ENCODE assay signal across 18 cellular contexts in the genomic region with DNA sequence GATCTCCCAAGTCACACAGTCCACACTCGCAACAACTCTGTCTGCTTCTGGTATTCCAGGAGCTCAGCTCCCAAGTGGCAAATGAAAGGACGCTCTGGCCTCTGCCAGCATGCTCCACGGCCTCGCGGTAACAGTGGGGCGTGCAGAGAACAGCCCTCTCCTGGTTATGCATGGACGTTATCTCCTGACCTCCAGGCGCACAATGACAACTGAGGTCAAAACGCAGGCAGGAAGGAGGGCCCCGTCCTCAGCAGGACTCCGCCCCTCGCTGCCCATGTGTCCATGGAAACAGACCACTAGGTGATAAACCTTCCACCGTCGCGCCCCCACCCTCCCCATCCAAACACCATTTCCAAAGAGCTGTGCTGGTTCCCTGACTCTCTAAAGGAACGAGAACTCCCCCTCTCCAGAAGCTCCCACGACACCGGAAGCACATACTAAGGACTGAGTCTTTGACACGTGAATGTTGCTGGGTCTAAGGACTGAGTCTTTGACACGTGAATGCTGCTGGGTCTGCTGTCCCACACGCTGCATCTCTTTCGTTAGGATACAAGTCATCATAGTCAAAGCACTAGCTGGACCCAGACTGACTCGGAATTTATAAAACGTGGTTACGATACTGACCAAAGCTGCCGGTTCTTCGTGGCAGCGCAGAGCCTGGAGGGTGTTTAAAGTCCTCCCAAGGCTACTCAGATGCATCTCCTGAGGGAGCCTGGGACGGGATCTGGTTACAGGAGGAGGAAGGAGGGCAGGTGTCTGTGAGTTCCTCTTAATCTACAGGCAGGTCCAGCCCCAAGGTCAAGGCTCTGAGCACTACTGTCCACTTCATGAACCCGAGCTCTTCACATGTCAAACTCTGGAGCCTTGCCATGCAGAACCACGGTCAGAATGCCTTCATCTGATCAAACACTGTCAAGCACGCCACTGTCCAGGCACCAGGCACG. TPM values are rescaled to one million over a fixed set of nuclear protein-coding genes. Genes with fewer than 3 reads are reported as not detected.
DNase-seq lines count a peak whose midpoint lies in the region; ATAC-seq and TF ChIP-seq lines count a peak whose summit lies in the region.
"Had no signal": no experiment of that assay in that cellular context is flagged by ENCODE, and none has a peak within 500 bp of the region (broad histone marks: within the 10 kb centered on the region; RNA-seq: fewer than 3 reads in every experiment).

No MANE protein-coding gene starts in this region.

- H3K4me3 Mint-ChIP-seq in immature natural killer cell: peak overlapping the region; percentile 24 to 63 (median 57)
- H3K4me3 Mint-ChIP-seq: CD4-positive, alpha-beta memory T cell; T-helper 17 cell had no signal

- peaks cover 17 to 38% (median 31%) of the 10 kb centered on the region in 3 donors for H3K27me3 Mint-ChIP-seq in immature natural killer cell (ENCODE audit: low read depth in 3 of 3)
- H3K27me3 Mint-ChIP-seq: CD4-positive, alpha-beta memory T cell; T-helper 17 cell had no signal

- peaks cover 18 to 53% (median 38%) of the 10 kb centered on the region in 3 donors for H3K36me3 Mint-ChIP-seq in immature natural killer cell

- intact Hi-C loops in Right ventricle myocardium inferior (cut with DNase I) (no loop called here), left cardiac atrium (cut with DNase I) (no loop called here), testis (cut with DNase I; ENCODE audit: low total_unique reads) (no loop called here)

- TF ChIP-seq POLR2A in testis (IDR thresholded peaks at IDR 0.05): no peak

- peaks cover 16% of the 10 kb centered on the region for H3K4me1 ChIP-seq in testis
- H3K4me1 ChIP-seq: foreskin keratinocyte, uterus had no signal

- H3K9me3 Mint-ChIP-seq in immature natural killer cell: peaks cover 0 to 1% (median 0%) of the 10 kb centered on the region in 6 donors
- H3K9me3 Mint-ChIP-seq: CD4-positive, alpha-beta memory T cell had no signal

- H3K27ac ChIP-seq in testis: no peak overlapping the region
- H3K27ac ChIP-seq: epithelial cell of prostate, foreskin keratinocyte, uterus had no signal

- H3K4me1 Mint-ChIP-seq in immature natural killer cell: peaks cover 74 to 77% of the 10 kb centered on the region in 2 donors

- DNase-seq in Right ventricle myocardium inferior (ENCODE audit: missing footprints): peak; percentile 53
- DNase-seq in left cardiac atrium: no peak
- peak; percentile 52 for DNase-seq in SK-N-DZ (ENCODE audit: low spot score)
- no peak for DNase-seq in immature natural killer cell
- DNase-seq in testis: peak; percentile 35
- DNase-seq in NCI-H1105 treated with DMSO at 0.1 percent for 48 hours (lab: John Stamatoyannopoulos, UW): no peak
- DNase-seq in foreskin melanocyte: no peak
- DNase-seq in AG08396 (ENCODE audit: low spot score): no peak
- DNase-seq: CD4-positive, alpha-beta memory T cell; foreskin keratinocyte; hypothalamus; KG1; MV-4-11; NCI-H2029 treated with DMSO at 0.1 percent for 48 hours; NCI-H510A; T-helper 17 cell; uterus had no signal

- H3K27me3 ChIP-seq in testis: no peaks in the 10 kb centered on the region
- H3K27me3 ChIP-seq: foreskin keratinocyte, uterus had no signal

- no peaks in the 10 kb centered on the region for H3K36me3 ChIP-seq in testis (ENCODE audit: low read depth, missing control alignments)
- H3K36me3 ChIP-seq: uterus had no signal

- peak overlapping the region; percentile 94 to 99 (median 98) for H3K27ac Mint-ChIP-seq in immature natural killer cell
- H3K27ac Mint-ChIP-seq: T-helper 17 cell had no signal

- no peak overlapping the region for H3K4me3 ChIP-seq in testis
- H3K4me3 ChIP-seq: uterus had no signal

- no peak for TF ChIP-seq CTCF in testis (IDR thresholded peaks at IDR 0.05)

- no peaks in the 10 kb centered on the region for H3K9me3 ChIP-seq in testis
- H3K9me3 ChIP-seq: uterus had no signal

- WGBS in testis, 2 donors: 77 to 86% methylated on average over 26 to 33 of the region's 33 CpGs

- ATAC-seq in Right ventricle myocardium inferior: no peak
- ATAC-seq in left cardiac atrium: no peak
- ATAC-seq: foreskin keratinocyte, T-helper 17 cell had no signal

RNA-seq across cellular contexts. Expression of gene KLHDC4, which starts 43.9 kb away (rescaled TPM):
- total RNA-seq in Right ventricle myocardium inferior (10.0 TPM), left cardiac atrium (10 to 100 TPM; 11.4 to 18.0 TPM), testis (100 to 1,000 TPM in 1 of 2 donors, 10 to 100 TPM in 1; 79.2 to 130 TPM)
- 35.1 and 37.8 TPM in 2 replicates for polyA plus RNA-seq in SK-N-DZ (2014; cell fraction: cytosol; rRNA removed)
- polyA plus RNA-seq in SK-N-DZ (2014; cell fraction: nucleus; rRNA removed): 67.0 and 92.0 TPM in 2 replicates
- polyA plus RNA-seq in immature natural killer cell (10 to 100 TPM; 52.0 to 70.0 (median 61.0) TPM), testis (ENCODE audit: insufficient read depth, low read depth, low replicate concordance) (60.6 TPM)

Comparison
In these comparisons a context has a peak if more than half of its experiments do, and no peak if none do; other contexts are left out.
1. DNase-seq: peak in Right ventricle myocardium inferior (single experiment), SK-N-DZ (single experiment) and testis (single experiment); none in left cardiac atrium (single experiment), immature natural killer cell (0 of 3), NCI-H1105 treated with DMSO at 0.1 percent for 48 hours (single experiment), foreskin melanocyte (single experiment) and AG08396 (single experiment).